In genomic region chr18:13356032-13356431, GRCh38 we compare ENCODE assay signal across 29 cellular contexts.
"Had no signal": no experiment of that assay in that cellular context is flagged by ENCODE, and none has a peak within 500 bp of the region (broad histone marks: within the 10 kb centered on the region; RNA-seq: fewer than 3 reads in every experiment).

No MANE protein-coding gene starts in this region.

- H3K36me3 Mint-ChIP-seq: immature natural killer cell; naive thymus-derived CD8-positive, alpha-beta T cell had no signal

- H3K4me1 ChIP-seq: pancreas, prostate gland, sigmoid colon, uterus had no signal

- H3K4me1 Mint-ChIP-seq: nephron had no signal

- DNase-seq: hypothalamus; immature natural killer cell; kidney; left colon; left ventricle myocardium inferior; naive thymus-derived CD8-positive, alpha-beta T cell; nucleus accumbens; pancreas; posterior cingulate gyrus; retina; right cardiac atrium; sigmoid colon; small intestine; stimulated activated CD4-positive, alpha-beta T cell treated with anti-CD3 and anti-CD28 coated beads, Interleukin-1b, Interleukin-23, amount 100 ng/mL, for 48 hours; stimulated activated CD4-positive, alpha-beta T cell treated with anti-CD3 and anti-CD28 coated beads, Interleukin-2, amount 100 ng/mL, for 48 hours; stimulated activated CD4-positive, alpha-beta T cell treated with anti-CD3 and anti-CD28 coated beads, Interleukin-4, amount 100 ng/mL, for 4 hours; stimulated activated CD8-positive, alpha-beta memory T cell treated with anti-CD3 and anti-CD28 coated beads, Interleukin-4, amount 100 ng/mL, for 48 hours; stimulated activated naive CD8-positive, alpha-beta T cell treated with anti-CD3 and anti-CD28 coated beads, Interleukin-15, Interleukin-2, amounts not matched to agents 100 U/mL and 50 U/mL, for 24 hours; tibial artery; trophoblast cell; uterus had no signal

- ATAC-seq: left colon; naive thymus-derived CD8-positive, alpha-beta T cell; pancreas; stimulated activated memory B cell treated with anti-CD40 and anti-IgM and Interleukin-4, amounts not matched to agents 10 μg/mL and 1 μg/mL and 100 μg/mL, for 72 hours; stimulated activated naive CD8-positive, alpha-beta T cell treated with anti-CD3 and anti-CD28 coated beads, Interleukin-15, Interleukin-2, amounts not matched to agents 100 U/mL and 50 U/mL, for 24 hours had no signal

- H3K27ac ChIP-seq: left ventricle myocardium inferior, pancreas, prostate gland, sigmoid colon, suprapubic skin, thoracic aorta, tibial artery, uterus had no signal

- FAIRE-seq: islet of Langerhans, kidney, pancreas, small intestine had no signal

- H3K27me3 ChIP-seq: pancreas, sigmoid colon, suprapubic skin, tibial artery, uterus had no signal

- H3K36me3 ChIP-seq: left ventricle myocardium inferior, pancreas, prostate gland, sigmoid colon, suprapubic skin, thoracic aorta, tibial artery, uterus had no signal

- H3K27ac Mint-ChIP-seq: immature natural killer cell; memory B cell; nephron; stimulated activated memory B cell treated with anti-CD40 and anti-IgM and Interleukin-4, amounts not matched to agents 10 μg/mL and 1 μg/mL and 100 μg/mL, for 72 hours had no signal

- H3K9me3 ChIP-seq: left ventricle myocardium inferior, pancreas, prostate gland, sigmoid colon, suprapubic skin, thoracic aorta, tibial artery, uterus had no signal

- H3K4me3 ChIP-seq: left ventricle myocardium inferior, pancreas, prostate gland, sigmoid colon, suprapubic skin, thoracic aorta, tibial artery, uterus had no signal

- H3K4me3 Mint-ChIP-seq: immature natural killer cell; memory B cell; naive thymus-derived CD8-positive, alpha-beta T cell; nephron; neural crest cell; stimulated activated memory B cell treated with anti-CD40 and anti-IgM and Interleukin-4, amounts not matched to agents 10 μg/mL and 1 μg/mL and 100 μg/mL, for 72 hours had no signal
